2 cellular contexts compared by ENCODE assay signal in the genomic region with DNA sequence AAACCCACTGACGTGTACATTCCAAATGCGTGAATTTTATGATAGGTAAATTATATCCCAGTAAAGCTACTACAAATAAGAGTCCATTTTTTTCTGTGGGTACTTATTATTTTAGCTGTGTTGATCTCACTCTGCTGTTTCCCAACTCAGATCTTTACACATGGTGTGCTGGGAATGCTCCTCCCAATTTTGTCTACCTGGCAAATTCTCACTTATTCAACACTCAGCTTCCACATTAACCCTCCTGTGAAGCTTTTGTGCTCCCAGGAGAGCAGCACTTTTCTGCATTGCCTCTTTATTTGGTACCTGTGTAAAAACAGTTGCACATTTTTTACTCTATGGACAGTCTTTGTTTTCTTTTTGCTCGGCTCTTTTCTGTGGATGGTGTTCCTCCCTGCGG.
TF ChIP-seq lines count a peak whose summit lies in the region.

No MANE protein-coding gene starts in this region.

TF ChIP-seq in A549, 52 proteins besides CTCF, POLR2A, EP300 and RAD21:
- TF ChIP-seq RCOR1 (IDR thresholded peaks at IDR 0.05; ENCODE audit: low read depth, low read length), result no peak
- peak; percentile 60 for TF ChIP-seq MAFK (IDR thresholded peaks at IDR 0.05; ENCODE audit: partially characterized antibody)
- no peak for TF ChIP-seq NR3C1 (IDR thresholded peaks at IDR 0.05)
TF ChIP-seq in A549: peak in this region for 1.

TF ChIP-seq in IMR-90, 13 proteins besides CTCF, POLR2A, EP300 and RAD21:
- peak; percentile 28; the same call in 1 of the 2 replicates for TF ChIP-seq MAFK (IDR thresholded peaks at IDR 0.05; ENCODE audit: low read depth, low read length)
- no peak for TF ChIP-seq CEBPB (IDR thresholded peaks at IDR 0.05; ENCODE audit: low read depth, low read length)
